In genomic region chr1:100713027-100713426, GRCh38 we compare ENCODE assay signal across 7 cellular contexts. TPM values are rescaled to one million over a fixed set of nuclear protein-coding genes. Genes with fewer than 3 reads are reported as not detected.
DNase-seq lines count a peak whose midpoint lies in the region; ATAC-seq and TF ChIP-seq lines count a peak whose summit lies in the region.
"Not testable (repeated sequence)": the region's sequence is repeated elsewhere in the genome, so short reads cannot be mapped to it uniquely, and the experiment has no call there.

No MANE protein-coding gene starts in this region.

- H3K36me3 Mint-ChIP-seq in effector memory CD8-positive, alpha-beta T cell (ENCODE audit: insufficient read depth) = peaks cover 11% of the 10 kb centered on the region

- H3K4me2 ChIP-seq in smooth muscle cell = peak overlapping the region; percentile 14

- ATAC-seq in effector memory CD8-positive, alpha-beta T cell (replicated peaks) = peak; percentile 93

- peaks cover 13 to 29% of the 10 kb centered on the region in 2 donors for H3K4me1 Mint-ChIP-seq in effector memory CD8-positive, alpha-beta T cell (ENCODE audit: low read depth in 2 of 2)

- not testable (repeated sequence) for H3K9ac ChIP-seq in smooth muscle cell (ENCODE audit: low read depth)

- H3K9me3 Mint-ChIP-seq in effector memory CD8-positive, alpha-beta T cell = not testable (repeated sequence)

- H4K20me1 ChIP-seq in smooth muscle cell (ENCODE audit: low read depth) = not testable (repeated sequence)

- peak overlapping the region; percentile 90 to 91 for H3K27ac Mint-ChIP-seq in effector memory CD8-positive, alpha-beta T cell

- not testable (repeated sequence) for TF ChIP-seq CTCF in smooth muscle cell (IDR thresholded peaks at IDR 0.05; ENCODE audit: borderline replicate concordance, insufficient read depth, poor library complexity, severe bottlenecking)

- not testable (repeated sequence) for H3K79me2 ChIP-seq in smooth muscle cell (ENCODE audit: low read depth)

- not testable (repeated sequence) for H3K9me3 ChIP-seq in smooth muscle cell (replicated peaks; ENCODE audit: low read depth)

- 58% methylated on average over 15 of the region's 15 CpGs for WGBS in smooth muscle cell (ENCODE audit: low lambda C conversion rate)

- H3K27me3 Mint-ChIP-seq in effector memory CD8-positive, alpha-beta T cell = peaks cover 0 to 13% of the 10 kb centered on the region in 2 donors

- not testable (repeated sequence) for H3K27me3 ChIP-seq in smooth muscle cell (ENCODE audit: low read depth)

- not testable (repeated sequence) for H3K36me3 ChIP-seq in smooth muscle cell (ENCODE audit: low read depth)

- DNase-seq in Jurkat, Clone E6-1 (ENCODE audit: low read depth, low spot score) = peak; percentile 64
- peak; percentile 3 to 20 for DNase-seq in activated CD4-positive, alpha-beta T cell treated with anti-CD3 and anti-CD28 coated beads for 24 hours (ENCODE audit: low read depth in 2 of 2)
- peak; percentile 82 for DNase-seq in activated CD8-positive, alpha-beta memory T cell treated with anti-CD3 and anti-CD28 coated beads, Interleukin-2, amount 50 U/mL, for 4 hours
- DNase-seq in activated naive CD4-positive, alpha-beta T cell (lab: John Stamatoyannopoulos, UW) = peak in 3 of 4 experiments; percentile 1 to 3 (median 2)
- peak; percentile 70 to 79 (median 74) for DNase-seq in effector memory CD8-positive, alpha-beta T cell
- not testable (repeated sequence) for DNase-seq in smooth muscle cell (lab: John Stamatoyannopoulos, UW; ENCODE audit: unreplicated experiment)
- DNase-seq in stimulated activated CD8-positive, alpha-beta memory T cell treated with anti-CD3 and anti-CD28 coated beads, Interleukin-15, amount 100 ng/mL, for 4 hours (ENCODE audit: low read depth in 2 of 2) = peak; percentile 50 to 62

- H3K27ac ChIP-seq in smooth muscle cell (ENCODE audit: low read depth) = peak overlapping the region; percentile 85

- not testable (repeated sequence) for H3K4me3 ChIP-seq in Jurkat, Clone E6-1 (ENCODE audit: low read length); smooth muscle cell

- not testable (repeated sequence) for H3F3A ChIP-seq in smooth muscle cell (ENCODE audit: low read depth)

- H2AFZ ChIP-seq in smooth muscle cell (ENCODE audit: low read depth) = peak overlapping the region; percentile 24

- not testable (repeated sequence) for H3K4me1 ChIP-seq in smooth muscle cell (ENCODE audit: low read depth)

- H3K4me3 Mint-ChIP-seq in effector memory CD8-positive, alpha-beta T cell = peak overlapping the region; percentile 67 to 70

RNA-seq across cellular contexts. Expression of gene VCAM1, which starts 6.5 kb away (rescaled TPM):
- not detected for polyA plus RNA-seq in Jurkat, Clone E6-1 (2012; ENCODE audit: insufficient read depth, insufficient read length)
- 105 and 127 TPM in 2 replicates for total RNA-seq in smooth muscle cell
- 48.6 and 63.8 TPM in 2 replicates for polyA plus RNA-seq in smooth muscle cell
